ENCODE assay signal across 17 cellular contexts in the genomic region with DNA sequence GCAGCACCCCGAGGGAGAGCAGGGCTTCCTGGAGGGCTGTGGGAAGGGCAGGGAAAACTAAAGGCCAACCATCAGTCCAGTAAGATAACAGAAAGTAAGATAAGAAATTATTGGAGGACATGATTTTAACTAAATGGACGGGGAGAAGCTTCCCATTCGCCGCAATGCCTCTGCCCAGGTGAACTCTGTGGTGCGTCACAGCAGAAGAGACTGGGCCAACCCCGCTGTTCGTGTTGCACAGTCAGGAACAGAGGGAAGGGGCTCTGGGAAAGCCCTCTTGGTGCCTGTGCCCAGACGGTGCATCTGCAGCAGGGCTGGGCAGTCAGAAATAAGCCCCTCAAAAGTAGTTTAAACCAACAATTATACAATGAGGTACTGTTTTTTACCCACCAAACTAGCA.
DNase-seq lines count a peak whose midpoint lies in the region; ATAC-seq and TF ChIP-seq lines count a peak whose summit lies in the region.
"Had no signal": no experiment of that assay in that cellular context is flagged by ENCODE, and none has a peak within 500 bp of the region (broad histone marks: within the 10 kb centered on the region; RNA-seq: fewer than 3 reads in every experiment).

No MANE protein-coding gene starts in this region.

- ATAC-seq in left cardiac atrium (no peak), GM18868 (IDR thresholded peaks at IDR 0.05; ENCODE audit: unreplicated experiment) (no peak)
- ATAC-seq: A549; CD8-positive, alpha-beta T cell had no signal

- H3K9me3 ChIP-seq in right atrium auricular region (peaks cover 0 to 7% of the 10 kb centered on the region in 2 donors), esophagus muscularis mucosa (peaks cover 0 to 9% (median 0%) of the 10 kb centered on the region in 4 donors)

- DNase-seq in right atrium auricular region (ENCODE audit: low spot score) (peak; percentile 13), left cardiac atrium (no peak), esophagus muscularis mucosa (ENCODE audit: extremely low spot score) (peak; percentile 77), posterior vena cava (ENCODE audit: low spot score) (peak; percentile 72), SW480 (ENCODE audit: low spot score) (no peak)
- DNase-seq: AML-193; Caco-2; Calu3; CD4-positive, alpha-beta T cell; CD8-positive, alpha-beta T cell; DMS79 treated with DMSO at 0.1 percent for 48 hours; GF-D8 had no signal

- H3K27ac ChIP-seq in right atrium auricular region (no peak overlapping the region), esophagus muscularis mucosa (replicated peaks in 1 of 4) (no peak overlapping the region)
- H3K27ac ChIP-seq: 22Rv1, A549, C4-2B had no signal

- TF ChIP-seq CTCF in right atrium auricular region (IDR thresholded peaks at IDR 0.05) = no peak
- TF ChIP-seq CTCF in esophagus muscularis mucosa (IDR thresholded peaks at IDR 0.05) = no peak

- 82% methylated on average over 8 of the region's 8 CpGs for WGBS in esophagus muscularis mucosa

- TF ChIP-seq EP300 in esophagus muscularis mucosa (IDR thresholded peaks at IDR 0.05) = no peak

- no peaks in the 10 kb centered on the region for H3K27me3 ChIP-seq in right atrium auricular region
- H3K27me3 ChIP-seq in esophagus muscularis mucosa = no peaks in the 10 kb centered on the region
- H3K27me3 ChIP-seq: BLaER1 treated with 17β-estradiol and CSF1 and Interleukin-3, amounts not matched to agents 10 nM and 100 nM had no signal

- H3K4me3 ChIP-seq in right atrium auricular region (no peak overlapping the region), esophagus muscularis mucosa (no peak overlapping the region)
- H3K4me3 ChIP-seq: A549; BLaER1 treated with 17β-estradiol and CSF1 and Interleukin-3, amounts not matched to agents 10 nM and 100 nM had no signal

- intact Hi-C loops in left cardiac atrium (cut with DNase I) (no loop called here), esophagus muscularis mucosa (cut with DNase I) (no loop called here), posterior vena cava (cut with DNase I) (no loop called here)

- H3K4me1 ChIP-seq in right atrium auricular region = no peaks in the 10 kb centered on the region
- no peaks in the 10 kb centered on the region for H3K4me1 ChIP-seq in esophagus muscularis mucosa
- H3K4me1 ChIP-seq: A549, Caco-2 had no signal

- no peak for TF ChIP-seq POLR2A in esophagus muscularis mucosa (IDR thresholded peaks at IDR 0.05; ENCODE audit: low read depth)

- H3K36me3 ChIP-seq in right atrium auricular region = no peaks in the 10 kb centered on the region
- H3K36me3 ChIP-seq in esophagus muscularis mucosa = no peaks in the 10 kb centered on the region
- H3K36me3 ChIP-seq: BLaER1 treated with 17β-estradiol and CSF1 and Interleukin-3, amounts not matched to agents 10 nM and 100 nM had no signal

Comparison
In these comparisons a context has a peak if more than half of its experiments do, and no peak if none do; other contexts are left out.
1. DNase-seq: peak in right atrium auricular region (single experiment), esophagus muscularis mucosa (single experiment) and posterior vena cava (single experiment); none in left cardiac atrium (single experiment) and SW480 (single experiment).